In the genomic region with DNA sequence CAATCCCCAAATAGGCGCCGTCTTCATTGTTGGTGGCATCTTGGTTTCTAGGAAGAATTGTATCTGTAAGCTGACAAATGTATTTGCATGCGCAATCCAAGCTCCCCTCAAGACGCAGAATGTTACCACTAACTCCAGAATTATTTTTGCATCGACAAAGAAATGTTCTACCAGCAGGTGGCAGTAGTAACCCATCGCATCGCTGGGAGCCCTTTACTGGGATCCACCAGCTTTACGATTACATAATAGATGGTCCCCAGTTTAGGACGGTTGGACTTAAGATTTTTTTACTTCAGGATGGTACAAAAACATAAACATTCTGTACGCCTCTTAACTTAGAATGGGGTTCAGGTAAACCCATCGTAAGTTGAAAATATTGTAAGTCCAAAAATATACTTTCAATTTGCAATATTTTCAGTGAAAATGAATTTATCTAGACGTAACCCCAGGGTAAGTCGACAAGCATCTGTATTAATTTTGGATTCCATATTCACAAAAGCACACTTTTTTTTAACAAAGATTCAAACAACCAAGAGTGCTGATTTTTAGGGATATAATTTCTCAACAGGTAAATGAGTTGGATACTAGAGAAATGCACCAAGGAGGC, we compare ENCODE assay signal across 8 cellular contexts.
DNase-seq lines count a peak whose midpoint lies in the region; ATAC-seq and TF ChIP-seq lines count a peak whose summit lies in the region.

No MANE protein-coding gene starts in this region.

- no peak for TF ChIP-seq POLR2A in thyroid gland (IDR thresholded peaks at IDR 0.05)

- ATAC-seq in HG02885 (IDR thresholded peaks at IDR 0.05; ENCODE audit: poor library complexity, unreplicated experiment): no peak

- in situ Hi-C loops in Caki2 (cut with HindIII; ENCODE audit: low pct_unique_long_range_greater_than_20kb, low sequenced_read_pairs): no loop called here

- DNase-seq in Caki2 (ENCODE audit: low read depth) (peak; percentile 34), GM20000 (ENCODE audit: low spot score) (peak; percentile 56), NCI-H1694 treated with DMSO at 0.1 percent for 48 hours (lab: John Stamatoyannopoulos, UW) (peak; percentile 44), UCSD-AML1 (lab: John Stamatoyannopoulos, UW; ENCODE audit: unreplicated experiment) (peak; percentile 6), endodermal cell (peak; percentile 87), middle frontal gyrus (ENCODE audit: extremely low spot score, low spot score) (peak; percentile 65), thyroid gland (peak; percentile 25 to 42)

- no peak overlapping the region for H3K9ac ChIP-seq in endodermal cell (ENCODE audit: extremely low read depth, low read length, poor library complexity, severe bottlenecking)

- TF ChIP-seq CTCF in GM20000 (IDR thresholded peaks at IDR 0.05; ENCODE audit: extremely low read depth, missing control alignments) (peak; percentile 64), endodermal cell (conservative IDR thresholded peaks at IDR 0.05) (peak; percentile 90), thyroid gland (IDR thresholded peaks at IDR 0.05) (peak; percentile 44 to 86 (median 66))

- no peaks in the 10 kb centered on the region for H3K36me3 Mint-ChIP-seq in endodermal cell (ENCODE audit: low read depth)

- H3K27ac Mint-ChIP-seq in endodermal cell: no peak overlapping the region

- no peaks in the 10 kb centered on the region for H3K4me1 ChIP-seq in endodermal cell (ENCODE audit: control insufficient read depth, insufficient read depth, low read length)
- no peaks in the 10 kb centered on the region for H3K4me1 ChIP-seq in thyroid gland

- WGBS in endodermal cell (ENCODE audit: insufficient coverage in 1 of 2, insufficient read length in 1 of 2), 2 experiments: 23 to 38% methylated on average over 8 to 13 of the region's 13 CpGs
- WGBS in thyroid gland, 2 donors: 18 to 20% methylated on average over 13 of the region's 13 CpGs

- no peaks in the 10 kb centered on the region for H3K9me3 Mint-ChIP-seq in endodermal cell

- H3K4me3 ChIP-seq in endodermal cell (ENCODE audit: low read length): no peak overlapping the region
- no peak overlapping the region for H3K4me3 ChIP-seq in thyroid gland (replicated peaks in 1 of 3)

- H3K4me3 Mint-ChIP-seq in endodermal cell: no peak overlapping the region

- H3K9me3 ChIP-seq in endodermal cell (ENCODE audit: control insufficient read depth, low read length) (no peaks in the 10 kb centered on the region), thyroid gland (no peaks in the 10 kb centered on the region)

- H3K36me3 ChIP-seq in endodermal cell (ENCODE audit: control insufficient read depth, insufficient read depth, low read length) (no peaks in the 10 kb centered on the region), thyroid gland (no peaks in the 10 kb centered on the region)

- no peaks in the 10 kb centered on the region for H3K27me3 Mint-ChIP-seq in endodermal cell (ENCODE audit: insufficient read depth)

- no peaks in the 10 kb centered on the region for H3K4me1 Mint-ChIP-seq in endodermal cell

- H3K27ac ChIP-seq in endodermal cell (ENCODE audit: low read depth, low read length) (no peak overlapping the region), thyroid gland (no peak overlapping the region)

- H3K27me3 ChIP-seq in endodermal cell (ENCODE audit: control insufficient read depth, insufficient read depth, low read length, poor library complexity, severe bottlenecking) (no peaks in the 10 kb centered on the region), thyroid gland (no peaks in the 10 kb centered on the region)

- intact Hi-C loops in thyroid gland (cut with DNase I): no loop called here

Comparison
In these comparisons a context has a peak if more than half of its experiments do, and no peak if none do; other contexts are left out.
1. DNase-seq: peak in every context shown above with its lines; median percentile 87 in endodermal cell; 65 in middle frontal gyrus; 56 in GM20000; 44 in NCI-H1694 treated with DMSO at 0.1 percent for 48 hours; 34 in Caki2; 34 in thyroid gland; 6 in UCSD-AML1.